25 cellular contexts compared by ENCODE assay signal in genomic region chr4:632926-633325, GRCh38. TPM values are rescaled to one million over a fixed set of nuclear protein-coding genes. Genes with fewer than 3 reads are reported as not detected.
DNase-seq lines count a peak whose midpoint lies in the region; ATAC-seq, FAIRE-seq and TF ChIP-seq lines count a peak whose summit lies in the region.
"Had no signal": no experiment of that assay in that cellular context is flagged by ENCODE, and none has a peak within 500 bp of the region (broad histone marks: within the 10 kb centered on the region; RNA-seq: fewer than 3 reads in every experiment).

No MANE protein-coding gene starts in this region.

- H3K27ac ChIP-seq in right atrium auricular region (no peak overlapping the region), kidney (ENCODE audit: low read depth in 2 of 2, low read length in 2 of 2) (no peak overlapping the region)
- H3K27ac ChIP-seq: A549, BLaER1 had no signal

- H3K27me3 Mint-ChIP-seq in HFFc6 (ENCODE audit: insufficient read depth), result no peaks in the 10 kb centered on the region; the same call in none of the 2 replicates

- no peaks in the 10 kb centered on the region for H3K9me3 ChIP-seq in right atrium auricular region
- H3K9me3 ChIP-seq in kidney (ENCODE audit: control insufficient read depth in 1 of 2, low read length in 2 of 2), result peaks cover 0 to 4% of the 10 kb centered on the region in 2 donors
- H3K9me3 ChIP-seq: A549 had no signal

- DNase-seq in left ventricle myocardium superior (peak; percentile 5), right atrium auricular region (ENCODE audit: low spot score) (no peak), RPMI8226 (peak; percentile 11), kidney (peak; percentile 37), HFFc6 (no peak), GM19239 (ENCODE audit: insufficient read length, low spot score) (no peak)
- DNase-seq: CD8-positive, alpha-beta T cell; Karpas-422; NCI-H1417 treated with DMSO at 0.1 percent for 48 hours; NCI-H2029; NCI-H2171; NCI-H446 treated with DMSO at 0.1 percent for 48 hours; NCI-H69; NK-92 treated with Interleukin-12 subunit alpha and Interleukin-12 subunit beta, amount 100 ng/mL, for 24 hours; OCI-M1 had no signal

- H3K4me1 Mint-ChIP-seq in HFFc6 (ENCODE audit: low read depth), result no peaks in the 10 kb centered on the region
- H3K4me1 Mint-ChIP-seq: IgD-negative memory B cell had no signal

- no peak overlapping the region for H3K9ac ChIP-seq in kidney (ENCODE audit: low read length in 2 of 2)
- H3K9ac ChIP-seq: BLaER1 had no signal

- no peak overlapping the region for H3K4me3 ChIP-seq in right atrium auricular region
- H3K4me3 ChIP-seq in kidney (ENCODE audit: low read length in 2 of 2), result no peak overlapping the region
- H3K4me3 ChIP-seq: A549, BLaER1 had no signal

- H3K27ac Mint-ChIP-seq in HFFc6, result no peak overlapping the region
- H3K27ac Mint-ChIP-seq: CD8-positive, alpha-beta T cell had no signal

- no peaks in the 10 kb centered on the region for H3K4me1 ChIP-seq in right atrium auricular region
- H3K4me1 ChIP-seq in kidney (ENCODE audit: control insufficient read depth in 1 of 2, insufficient read depth in 1 of 2, low read depth in 1 of 2, low read length in 2 of 2), result no peaks in the 10 kb centered on the region
- H3K4me1 ChIP-seq: A549 had no signal

- ATAC-seq in left ventricle myocardium superior (no peak), HG02852 (IDR thresholded peaks at IDR 0.05; ENCODE audit: unreplicated experiment) (no peak)
- ATAC-seq: A549; CD8-positive, alpha-beta T cell had no signal

- intact Hi-C loops in left ventricle myocardium superior (cut with micrococcal nuclease), result no loop called here
- intact Hi-C loops in kidney (cut with DNase I), result no loop called here

- H3K36me3 Mint-ChIP-seq in HFFc6 (ENCODE audit: low read depth), result peaks cover 21% of the 10 kb centered on the region
- H3K36me3 Mint-ChIP-seq: CD8-positive, alpha-beta T cell; IgD-negative memory B cell had no signal

- FAIRE-seq in kidney (lab: Jason Lieb, UNC) (no peak), GM19239 (lab: Jason Lieb, UNC) (no peak)
- FAIRE-seq: A549, D721Med, GM12892, GM18507, H54 had no signal

- H3K36me3 ChIP-seq in right atrium auricular region, result no peaks in the 10 kb centered on the region
- no peaks in the 10 kb centered on the region for H3K36me3 ChIP-seq in kidney (ENCODE audit: control insufficient read depth in 1 of 2, insufficient read depth in 2 of 2, low read length in 2 of 2)
- H3K36me3 ChIP-seq: BLaER1 had no signal

- no peak overlapping the region for H3K4me3 Mint-ChIP-seq in HFFc6
- H3K4me3 Mint-ChIP-seq: CD8-positive, alpha-beta T cell; IgD-negative memory B cell had no signal

- TF ChIP-seq CTCF in right atrium auricular region (IDR thresholded peaks at IDR 0.05) (no peak), kidney (IDR thresholded peaks at IDR 0.05; ENCODE audit: borderline replicate concordance, extremely low read depth, insufficient read depth) (no peak), HFFc6 (IDR thresholded peaks at IDR 0.05) (no peak)

- H3K9me3 Mint-ChIP-seq in HFFc6, result peaks cover 49% of the 10 kb centered on the region
- H3K9me3 Mint-ChIP-seq: CD8-positive, alpha-beta T cell had no signal

- H3K27me3 ChIP-seq in right atrium auricular region, result no peaks in the 10 kb centered on the region
- H3K27me3 ChIP-seq: BLaER1 had no signal

RNA-seq across cellular contexts. Expression of gene PDE6B, which starts 7.6 kb away (rescaled TPM):
- total RNA-seq in left ventricle myocardium superior, result 2.1 TPM
- total RNA-seq in right atrium auricular region, result 1 to 10 TPM; 2.3 to 4.6 TPM
- total RNA-seq in kidney, result 10.7 TPM
- 10.8 TPM for polyA plus RNA-seq in kidney (ENCODE audit: insufficient read depth, low read depth, low replicate concordance)
- not detected for total RNA-seq in HFFc6 (2021; fragmentation: NEBNext Ultra II Directional; extraction: Animal tissue kit (Norgen Biotek cat#: 25700))
- total RNA-seq: MCF 10A, RPMI7951 had no signal
- polyA plus RNA-seq: A549 had no signal

RNA-seq across cellular contexts. Expression of gene ATP5ME, which starts 41.1 kb away (rescaled TPM):
- 1,128 TPM for total RNA-seq in left ventricle myocardium superior
- 100 to 1,000 TPM in 1 of 2 donors, 10 to 100 TPM in 1; 85.1 to 265 TPM for total RNA-seq in right atrium auricular region
- total RNA-seq in kidney, result 248 TPM
- polyA plus RNA-seq in kidney (ENCODE audit: insufficient read depth, low read depth, low replicate concordance), result 1,928 TPM
- total RNA-seq in HFFc6 (2021; fragmentation: NEBNext Ultra II Directional; extraction: Animal tissue kit (Norgen Biotek cat#: 25700)), result 100 to 1,000 TPM; 181 to 374 (median 290) TPM

RNA-seq across cellular contexts. Expression of gene MYL5, which starts 41.4 kb away (rescaled TPM):
- 2.7 TPM for total RNA-seq in left ventricle myocardium superior
- total RNA-seq in right atrium auricular region, result 1 to 10 TPM; 3.2 to 3.6 TPM
- total RNA-seq in kidney, result 17.9 TPM
- polyA plus RNA-seq in kidney (ENCODE audit: insufficient read depth, low read depth, low replicate concordance), result 29.6 TPM
- 10 to 100 TPM; 14.2 to 23.0 (median 18.8) TPM for total RNA-seq in HFFc6 (2021; fragmentation: NEBNext Ultra II Directional; extraction: Animal tissue kit (Norgen Biotek cat#: 25700))

RNA-seq across cellular contexts. Expression of gene SLC49A3, which starts 56.0 kb away (rescaled TPM):
- total RNA-seq in left ventricle myocardium superior (12.6 TPM), right atrium auricular region (10 to 100 TPM in 1 of 2 donors, 1 to 10 TPM in 1; 10.0 to 12.0 TPM), kidney (18.2 TPM)
- polyA plus RNA-seq in kidney (ENCODE audit: insufficient read depth, low read depth, low replicate concordance), result 12.6 TPM
- under 1 TPM in 5 of 6 experiments, not detected in 1; 0.13 to 0.62 (median 0.21) TPM for total RNA-seq in HFFc6 (2021; fragmentation: NEBNext Ultra II Directional; extraction: Animal tissue kit (Norgen Biotek cat#: 25700))
- total RNA-seq: MCF 10A, RPMI7951 had no signal

RNA-seq across cellular contexts. Expression of gene TMEM271, which starts 56.8 kb away (rescaled TPM):
- total RNA-seq in left ventricle myocardium superior (not detected), right atrium auricular region (not detected), kidney (not detected)
- not detected for polyA plus RNA-seq in kidney (ENCODE audit: insufficient read depth, low read depth, low replicate concordance)
- not detected for total RNA-seq in HFFc6 (2021; fragmentation: NEBNext Ultra II Directional; extraction: Animal tissue kit (Norgen Biotek cat#: 25700))
- total RNA-seq: CD8-positive, alpha-beta T cell; MCF 10A; RPMI7951 had no signal
- polyA plus RNA-seq: A549, IgD-negative memory B cell had no signal

Comparison
In these comparisons a context has a peak if more than half of its experiments do, and no peak if none do; other contexts are left out.
1. DNase-seq: peak in left ventricle myocardium superior (single experiment), RPMI8226 (single experiment) and kidney (single experiment); none in right atrium auricular region (single experiment), HFFc6 (single experiment) and GM19239 (single experiment).